In the genomic region with DNA sequence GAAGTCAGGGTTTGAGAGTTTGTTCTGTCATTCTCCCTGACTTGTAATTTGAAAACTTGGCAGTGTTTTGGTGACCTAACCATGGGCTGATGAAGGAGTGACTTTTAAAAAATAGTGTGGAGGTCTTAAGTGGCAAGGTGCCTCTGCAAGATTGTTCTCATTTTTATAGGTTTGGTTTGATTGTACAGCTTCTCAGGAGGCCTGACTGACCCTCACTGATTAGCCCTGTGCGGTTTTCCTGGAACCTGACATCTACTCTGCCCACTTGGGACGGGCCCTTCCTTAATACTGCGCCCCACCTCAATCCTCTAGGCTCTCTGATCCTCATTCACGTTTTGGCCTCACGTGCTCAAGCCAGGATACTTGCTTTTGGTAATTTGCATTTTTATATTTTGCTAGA, we compare ENCODE assay signal across 1 cellular context.
TF ChIP-seq lines count a peak whose summit lies in the region.

No MANE protein-coding gene starts in this region.

TF ChIP-seq in K562, 482 proteins besides CTCF, POLR2A, EP300 and RAD21 (continued from another document and continues in another):
- TF ChIP-seq, protein P1, sequence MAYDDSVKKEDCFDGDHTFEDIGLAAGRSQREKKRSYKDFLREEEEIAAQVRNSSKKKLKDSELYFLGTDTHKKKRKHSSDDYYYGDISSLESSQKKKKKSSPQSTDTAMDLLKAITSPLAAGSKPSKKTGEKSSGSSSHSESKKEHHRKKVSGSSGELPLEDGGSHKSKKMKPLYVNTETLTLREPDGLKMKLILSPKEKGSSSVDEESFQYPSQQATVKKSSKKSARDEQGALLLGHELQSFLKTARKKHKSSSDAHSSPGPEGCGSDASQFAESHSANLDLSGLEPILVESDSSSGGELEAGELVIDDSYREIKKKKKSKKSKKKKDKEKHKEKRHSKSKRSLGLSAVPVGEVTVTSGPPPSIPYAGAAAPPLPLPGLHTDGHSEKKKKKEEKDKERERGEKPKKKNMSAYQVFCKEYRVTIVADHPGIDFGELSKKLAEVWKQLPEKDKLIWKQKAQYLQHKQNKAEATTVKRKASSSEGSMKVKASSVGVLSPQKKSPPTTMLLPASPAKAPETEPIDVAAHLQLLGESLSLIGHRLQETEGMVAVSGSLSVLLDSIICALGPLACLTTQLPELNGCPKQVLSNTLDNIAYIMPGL (CRISPR knock-in tag; IDR thresholded peaks at IDR 0.05), result no peak
- TF ChIP-seq MEF2D (tag; conservative IDR thresholded peaks at IDR 0.05; ENCODE audit: low read depth) (no peak), SETDB1 (IDR thresholded peaks at IDR 0.05; ENCODE audit: low read length) (no peak), CBX3 (IDR thresholded peaks at IDR 0.05; ENCODE audit: borderline replicate concordance in 1 of 2, low read length in 2 of 2) (peak in 1 of 2 experiments; percentile 55; a peak in 1 of 3 replicates), NBN (IDR thresholded peaks at IDR 0.05; ENCODE audit: low read depth) (no peak), NR2C1 (IDR thresholded peaks at IDR 0.05) (no peak), NR2C1 (tag; IDR thresholded peaks at IDR 0.05) (no peak), CBX8 (IDR thresholded peaks at IDR 0.05; ENCODE audit: borderline replicate concordance, extremely low read depth, low read depth, low read length, poor library complexity, severe bottlenecking) (no peak), SMARCA4 (IDR thresholded peaks at IDR 0.05) (peak; percentile 84), ARNT (IDR thresholded peaks at IDR 0.05) (peak in 1 of 2 experiments; percentile 54; a peak in 1 of 4 replicates), TEAD2 (tag; IDR thresholded peaks at IDR 0.05) (no peak), TCF3 (CRISPR knock-in tag; IDR thresholded peaks at IDR 0.05) (peak; percentile 94), RHOXF2B (CRISPR knock-in tag; conservative IDR thresholded peaks at IDR 0.05) (no peak), EZH2 (IDR thresholded peaks at IDR 0.05; ENCODE audit: borderline replicate concordance, low read depth, low read length) (no peak; the same call in 1 of the 2 replicates), CBFA2T3 (IDR thresholded peaks at IDR 0.05) (peak; percentile 97), ZNF184 (CRISPR knock-in tag; IDR thresholded peaks at IDR 0.05) (no peak), DDX20 (tag; IDR thresholded peaks at IDR 0.05; ENCODE audit: low read depth) (no peak), CCNT2 (IDR thresholded peaks at IDR 0.05; ENCODE audit: borderline replicate concordance, extremely low read depth, insufficient read length, low read depth, low read length) (peak; percentile 44), SRSF1 (IDR thresholded peaks at IDR 0.05; ENCODE audit: low read depth, low read length) (no peak), PTTG1 (tag; IDR thresholded peaks at IDR 0.05; ENCODE audit: low read depth) (no peak), NR3C1 (CRISPR knock-in tag; IDR thresholded peaks at IDR 0.05) (no peak), CBX1 (IDR thresholded peaks at IDR 0.05; ENCODE audit: low read depth) (no peak), TCF7L2 (IDR thresholded peaks at IDR 0.05; ENCODE audit: low read depth, low read length) (no peak), NFATC3 (IDR thresholded peaks at IDR 0.05) (no peak), HDAC1 (IDR thresholded peaks at IDR 0.05) (peak in 1 of 2 experiments; percentile 84; a peak in 3 of 4 replicates), SMARCB1 (IDR thresholded peaks at IDR 0.05; ENCODE audit: insufficient read length, low read depth) (peak; percentile 30), SMARCC2 (IDR thresholded peaks at IDR 0.05; ENCODE audit: low read depth) (peak; percentile 29; the same call in 1 of the 2 replicates), HNRNPH1 (optimal IDR thresholded peaks at IDR 0.05; ENCODE audit: low read depth, low read length) (no peak), ZNF124 (CRISPR knock-in tag; IDR thresholded peaks at IDR 0.05) (no peak), CBFA2T2 (conservative IDR thresholded peaks at IDR 0.05) (peak; percentile 93), RBM22 (IDR thresholded peaks at IDR 0.05; ENCODE audit: low read depth, low read length, poor library complexity, severe bottlenecking) (no peak), MYNN (IDR thresholded peaks at IDR 0.05) (peak; percentile 100), MYNN (CRISPR knock-in tag; IDR thresholded peaks at IDR 0.05) (peak; percentile 91)
- TF ChIP-seq, protein P2, sequence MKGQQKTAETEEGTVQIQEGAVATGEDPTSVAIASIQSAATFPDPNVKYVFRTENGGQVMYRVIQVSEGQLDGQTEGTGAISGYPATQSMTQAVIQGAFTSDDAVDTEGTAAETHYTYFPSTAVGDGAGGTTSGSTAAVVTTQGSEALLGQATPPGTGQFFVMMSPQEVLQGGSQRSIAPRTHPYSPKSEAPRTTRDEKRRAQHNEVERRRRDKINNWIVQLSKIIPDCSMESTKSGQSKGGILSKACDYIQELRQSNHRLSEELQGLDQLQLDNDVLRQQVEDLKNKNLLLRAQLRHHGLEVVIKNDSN (CRISPR knock-in tag; IDR thresholded peaks at IDR 0.05), result no peak
- TF ChIP-seq, protein P3, sequence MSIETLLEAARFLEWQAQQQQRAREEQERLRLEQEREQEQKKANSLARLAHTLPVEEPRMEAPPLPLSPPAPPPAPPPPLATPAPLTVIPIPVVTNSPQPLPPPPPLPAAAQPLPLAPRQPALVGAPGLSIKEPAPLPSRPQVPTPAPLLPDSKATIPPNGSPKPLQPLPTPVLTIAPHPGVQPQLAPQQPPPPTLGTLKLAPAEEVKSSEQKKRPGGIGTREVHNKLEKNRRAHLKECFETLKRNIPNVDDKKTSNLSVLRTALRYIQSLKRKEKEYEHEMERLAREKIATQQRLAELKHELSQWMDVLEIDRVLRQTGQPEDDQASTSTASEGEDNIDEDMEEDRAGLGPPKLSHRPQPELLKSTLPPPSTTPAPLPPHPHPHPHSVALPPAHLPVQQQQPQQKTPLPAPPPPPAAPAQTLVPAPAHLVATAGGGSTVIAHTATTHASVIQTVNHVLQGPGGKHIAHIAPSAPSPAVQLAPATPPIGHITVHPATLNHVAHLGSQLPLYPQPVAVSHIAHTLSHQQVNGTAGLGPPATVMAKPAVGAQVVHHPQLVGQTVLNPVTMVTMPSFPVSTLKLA (conservative IDR thresholded peaks at IDR 0.05), result peak in 1 of 2 experiments; percentile 66; a peak in 2 of 4 replicates
- TF ChIP-seq, protein P4, sequence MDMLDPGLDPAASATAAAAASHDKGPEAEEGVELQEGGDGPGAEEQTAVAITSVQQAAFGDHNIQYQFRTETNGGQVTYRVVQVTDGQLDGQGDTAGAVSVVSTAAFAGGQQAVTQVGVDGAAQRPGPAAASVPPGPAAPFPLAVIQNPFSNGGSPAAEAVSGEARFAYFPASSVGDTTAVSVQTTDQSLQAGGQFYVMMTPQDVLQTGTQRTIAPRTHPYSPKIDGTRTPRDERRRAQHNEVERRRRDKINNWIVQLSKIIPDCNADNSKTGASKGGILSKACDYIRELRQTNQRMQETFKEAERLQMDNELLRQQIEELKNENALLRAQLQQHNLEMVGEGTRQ (CRISPR knock-in tag; IDR thresholded peaks at IDR 0.05), result peak; percentile 22; the same call in 1 of the 2 replicates
- TF ChIP-seq, protein P5, sequence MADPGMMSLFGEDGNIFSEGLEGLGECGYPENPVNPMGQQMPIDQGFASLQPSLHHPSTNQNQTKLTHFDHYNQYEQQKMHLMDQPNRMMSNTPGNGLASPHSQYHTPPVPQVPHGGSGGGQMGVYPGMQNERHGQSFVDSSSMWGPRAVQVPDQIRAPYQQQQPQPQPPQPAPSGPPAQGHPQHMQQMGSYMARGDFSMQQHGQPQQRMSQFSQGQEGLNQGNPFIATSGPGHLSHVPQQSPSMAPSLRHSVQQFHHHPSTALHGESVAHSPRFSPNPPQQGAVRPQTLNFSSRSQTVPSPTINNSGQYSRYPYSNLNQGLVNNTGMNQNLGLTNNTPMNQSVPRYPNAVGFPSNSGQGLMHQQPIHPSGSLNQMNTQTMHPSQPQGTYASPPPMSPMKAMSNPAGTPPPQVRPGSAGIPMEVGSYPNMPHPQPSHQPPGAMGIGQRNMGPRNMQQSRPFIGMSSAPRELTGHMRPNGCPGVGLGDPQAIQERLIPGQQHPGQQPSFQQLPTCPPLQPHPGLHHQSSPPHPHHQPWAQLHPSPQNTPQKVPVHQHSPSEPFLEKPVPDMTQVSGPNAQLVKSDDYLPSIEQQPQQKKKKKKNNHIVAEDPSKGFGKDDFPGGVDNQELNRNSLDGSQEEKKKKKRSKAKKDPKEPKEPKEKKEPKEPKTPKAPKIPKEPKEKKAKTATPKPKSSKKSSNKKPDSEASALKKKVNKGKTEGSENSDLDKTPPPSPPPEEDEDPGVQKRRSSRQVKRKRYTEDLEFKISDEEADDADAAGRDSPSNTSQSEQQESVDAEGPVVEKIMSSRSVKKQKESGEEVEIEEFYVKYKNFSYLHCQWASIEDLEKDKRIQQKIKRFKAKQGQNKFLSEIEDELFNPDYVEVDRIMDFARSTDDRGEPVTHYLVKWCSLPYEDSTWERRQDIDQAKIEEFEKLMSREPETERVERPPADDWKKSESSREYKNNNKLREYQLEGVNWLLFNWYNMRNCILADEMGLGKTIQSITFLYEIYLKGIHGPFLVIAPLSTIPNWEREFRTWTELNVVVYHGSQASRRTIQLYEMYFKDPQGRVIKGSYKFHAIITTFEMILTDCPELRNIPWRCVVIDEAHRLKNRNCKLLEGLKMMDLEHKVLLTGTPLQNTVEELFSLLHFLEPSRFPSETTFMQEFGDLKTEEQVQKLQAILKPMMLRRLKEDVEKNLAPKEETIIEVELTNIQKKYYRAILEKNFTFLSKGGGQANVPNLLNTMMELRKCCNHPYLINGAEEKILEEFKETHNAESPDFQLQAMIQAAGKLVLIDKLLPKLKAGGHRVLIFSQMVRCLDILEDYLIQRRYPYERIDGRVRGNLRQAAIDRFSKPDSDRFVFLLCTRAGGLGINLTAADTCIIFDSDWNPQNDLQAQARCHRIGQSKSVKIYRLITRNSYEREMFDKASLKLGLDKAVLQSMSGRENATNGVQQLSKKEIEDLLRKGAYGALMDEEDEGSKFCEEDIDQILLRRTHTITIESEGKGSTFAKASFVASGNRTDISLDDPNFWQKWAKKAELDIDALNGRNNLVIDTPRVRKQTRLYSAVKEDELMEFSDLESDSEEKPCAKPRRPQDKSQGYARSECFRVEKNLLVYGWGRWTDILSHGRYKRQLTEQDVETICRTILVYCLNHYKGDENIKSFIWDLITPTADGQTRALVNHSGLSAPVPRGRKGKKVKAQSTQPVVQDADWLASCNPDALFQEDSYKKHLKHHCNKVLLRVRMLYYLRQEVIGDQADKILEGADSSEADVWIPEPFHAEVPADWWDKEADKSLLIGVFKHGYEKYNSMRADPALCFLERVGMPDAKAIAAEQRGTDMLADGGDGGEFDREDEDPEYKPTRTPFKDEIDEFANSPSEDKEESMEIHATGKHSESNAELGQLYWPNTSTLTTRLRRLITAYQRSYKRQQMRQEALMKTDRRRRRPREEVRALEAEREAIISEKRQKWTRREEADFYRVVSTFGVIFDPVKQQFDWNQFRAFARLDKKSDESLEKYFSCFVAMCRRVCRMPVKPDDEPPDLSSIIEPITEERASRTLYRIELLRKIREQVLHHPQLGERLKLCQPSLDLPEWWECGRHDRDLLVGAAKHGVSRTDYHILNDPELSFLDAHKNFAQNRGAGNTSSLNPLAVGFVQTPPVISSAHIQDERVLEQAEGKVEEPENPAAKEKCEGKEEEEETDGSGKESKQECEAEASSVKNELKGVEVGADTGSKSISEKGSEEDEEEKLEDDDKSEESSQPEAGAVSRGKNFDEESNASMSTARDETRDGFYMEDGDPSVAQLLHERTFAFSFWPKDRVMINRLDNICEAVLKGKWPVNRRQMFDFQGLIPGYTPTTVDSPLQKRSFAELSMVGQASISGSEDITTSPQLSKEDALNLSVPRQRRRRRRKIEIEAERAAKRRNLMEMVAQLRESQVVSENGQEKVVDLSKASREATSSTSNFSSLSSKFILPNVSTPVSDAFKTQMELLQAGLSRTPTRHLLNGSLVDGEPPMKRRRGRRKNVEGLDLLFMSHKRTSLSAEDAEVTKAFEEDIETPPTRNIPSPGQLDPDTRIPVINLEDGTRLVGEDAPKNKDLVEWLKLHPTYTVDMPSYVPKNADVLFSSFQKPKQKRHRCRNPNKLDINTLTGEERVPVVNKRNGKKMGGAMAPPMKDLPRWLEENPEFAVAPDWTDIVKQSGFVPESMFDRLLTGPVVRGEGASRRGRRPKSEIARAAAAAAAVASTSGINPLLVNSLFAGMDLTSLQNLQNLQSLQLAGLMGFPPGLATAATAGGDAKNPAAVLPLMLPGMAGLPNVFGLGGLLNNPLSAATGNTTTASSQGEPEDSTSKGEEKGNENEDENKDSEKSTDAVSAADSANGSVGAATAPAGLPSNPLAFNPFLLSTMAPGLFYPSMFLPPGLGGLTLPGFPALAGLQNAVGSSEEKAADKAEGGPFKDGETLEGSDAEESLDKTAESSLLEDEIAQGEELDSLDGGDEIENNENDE (IDR thresholded peaks at IDR 0.05; ENCODE audit: low read depth, low read length), result no peak
- TF ChIP-seq, protein P6, sequence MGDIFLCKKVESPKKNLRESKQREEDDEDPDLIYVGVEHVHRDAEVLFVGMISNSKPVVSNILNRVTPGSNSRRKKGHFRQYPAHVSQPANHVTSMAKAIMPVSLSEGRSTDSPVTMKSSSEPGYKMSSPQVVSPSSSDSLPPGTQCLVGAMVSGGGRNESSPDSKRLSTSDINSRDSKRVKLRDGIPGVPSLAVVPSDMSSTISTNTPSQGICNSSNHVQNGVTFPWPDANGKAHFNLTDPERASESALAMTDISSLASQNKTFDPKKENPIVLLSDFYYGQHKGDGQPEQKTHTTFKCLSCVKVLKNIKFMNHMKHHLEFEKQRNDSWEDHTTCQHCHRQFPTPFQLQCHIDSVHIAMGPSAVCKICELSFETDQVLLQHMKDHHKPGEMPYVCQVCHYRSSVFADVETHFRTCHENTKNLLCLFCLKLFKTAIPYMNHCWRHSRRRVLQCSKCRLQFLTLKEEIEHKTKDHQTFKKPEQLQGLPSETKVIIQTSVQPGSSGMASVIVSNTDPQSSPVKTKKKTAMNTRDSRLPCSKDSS (IDR thresholded peaks at IDR 0.05; ENCODE audit: low read depth, partially characterized antibody), result no peak
- TF ChIP-seq, protein P7, sequence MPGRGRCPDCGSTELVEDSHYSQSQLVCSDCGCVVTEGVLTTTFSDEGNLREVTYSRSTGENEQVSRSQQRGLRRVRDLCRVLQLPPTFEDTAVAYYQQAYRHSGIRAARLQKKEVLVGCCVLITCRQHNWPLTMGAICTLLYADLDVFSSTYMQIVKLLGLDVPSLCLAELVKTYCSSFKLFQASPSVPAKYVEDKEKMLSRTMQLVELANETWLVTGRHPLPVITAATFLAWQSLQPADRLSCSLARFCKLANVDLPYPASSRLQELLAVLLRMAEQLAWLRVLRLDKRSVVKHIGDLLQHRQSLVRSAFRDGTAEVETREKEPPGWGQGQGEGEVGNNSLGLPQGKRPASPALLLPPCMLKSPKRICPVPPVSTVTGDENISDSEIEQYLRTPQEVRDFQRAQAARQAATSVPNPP (IDR thresholded peaks at IDR 0.05; ENCODE audit: borderline replicate concordance, insufficient read depth, insufficient read length), result no peak
- TF ChIP-seq, protein P8, sequence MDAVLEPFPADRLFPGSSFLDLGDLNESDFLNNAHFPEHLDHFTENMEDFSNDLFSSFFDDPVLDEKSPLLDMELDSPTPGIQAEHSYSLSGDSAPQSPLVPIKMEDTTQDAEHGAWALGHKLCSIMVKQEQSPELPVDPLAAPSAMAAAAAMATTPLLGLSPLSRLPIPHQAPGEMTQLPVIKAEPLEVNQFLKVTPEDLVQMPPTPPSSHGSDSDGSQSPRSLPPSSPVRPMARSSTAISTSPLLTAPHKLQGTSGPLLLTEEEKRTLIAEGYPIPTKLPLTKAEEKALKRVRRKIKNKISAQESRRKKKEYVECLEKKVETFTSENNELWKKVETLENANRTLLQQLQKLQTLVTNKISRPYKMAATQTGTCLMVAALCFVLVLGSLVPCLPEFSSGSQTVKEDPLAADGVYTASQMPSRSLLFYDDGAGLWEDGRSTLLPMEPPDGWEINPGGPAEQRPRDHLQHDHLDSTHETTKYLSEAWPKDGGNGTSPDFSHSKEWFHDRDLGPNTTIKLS (IDR thresholded peaks at IDR 0.05; ENCODE audit: borderline replicate concordance, low read depth), result no peak
